Comparison of ENCODE assay signal across 7 cellular contexts in genomic region chr3:169675091-169675490, GRCh38. TPM values are rescaled to one million over a fixed set of nuclear protein-coding genes. Genes with fewer than 3 reads are reported as not detected.
"Had no signal": no experiment of that assay in that cellular context is flagged by ENCODE, and none has a peak within 500 bp of the region (broad histone marks: within the 10 kb centered on the region; RNA-seq: fewer than 3 reads in every experiment).

No MANE protein-coding gene starts in this region.

- H3K4me3 ChIP-seq: K562 had no signal

- ATAC-seq: HepG2, K562 had no signal

- H3K27ac ChIP-seq: HL-60 had no signal

- H3K4me3 Mint-ChIP-seq: IgD-negative memory B cell had no signal

- DNase-seq: IMR-90, KBM-7, KG1 had no signal

RNA-seq across cellular contexts. Expression of gene MECOM, which starts 11.6 kb away (rescaled TPM):
- polyA plus RNA-seq: IgD-negative memory B cell had no signal
